10 cellular contexts compared by ENCODE assay signal in the genomic region with DNA sequence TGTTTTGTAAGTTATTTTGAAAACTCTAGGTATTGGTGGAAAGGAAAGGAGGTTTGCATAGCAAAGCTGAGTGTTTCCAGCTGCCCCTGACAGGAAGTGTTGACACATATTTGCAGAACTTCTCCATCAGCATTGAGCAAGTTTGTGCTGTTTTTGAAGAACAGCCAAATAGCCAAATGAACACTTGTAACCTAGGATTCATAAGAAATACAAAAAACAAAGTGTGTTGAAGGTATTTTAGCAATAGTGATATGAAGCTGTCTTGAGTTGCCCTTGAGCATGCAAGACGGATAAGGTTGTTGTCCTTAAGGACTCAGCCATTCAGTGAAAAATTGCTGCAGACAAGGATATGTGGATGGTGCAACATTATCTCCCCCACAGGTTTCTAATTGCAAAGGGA.
DNase-seq lines count a peak whose midpoint lies in the region; ATAC-seq and TF ChIP-seq lines count a peak whose summit lies in the region.
"Had no signal": no experiment of that assay in that cellular context is flagged by ENCODE, and none has a peak within 500 bp of the region (broad histone marks: within the 10 kb centered on the region; RNA-seq: fewer than 3 reads in every experiment).

No MANE protein-coding gene starts in this region.

- peak overlapping the region; percentile 97 for H3K27ac Mint-ChIP-seq in dendritic cell treated with granulocyte-macrophage colony-stimulating factor and Interleukin-4, amounts not matched to agents 40 ng/mL and 50 ng/mL, for 4 days
- H3K27ac Mint-ChIP-seq in stimulated activated memory B cell treated with anti-CD40 and anti-IgM and Interleukin-4, amounts not matched to agents 10 μg/mL and 1 μg/mL and 100 μg/mL, for 72 hours = no peak overlapping the region
- H3K27ac Mint-ChIP-seq: CD4-positive, CD25-positive, alpha-beta regulatory T cell had no signal

- DNase-seq in AG08395 (ENCODE audit: low spot score) (peak; percentile 28), KG1 (lab: John Stamatoyannopoulos, UW) (peak; percentile 36), lung microvascular endothelial cell (ENCODE audit: low read depth in 2 of 2) (peak; percentile 60 to 68), A673 (ENCODE audit: low spot score) (no peak), midbrain (lab: John Stamatoyannopoulos, UW) (no peak)
- DNase-seq: CD4-positive, CD25-positive, alpha-beta regulatory T cell had no signal

- no peak for TF ChIP-seq CTCF in A673 (conservative IDR thresholded peaks at IDR 0.05; ENCODE audit: low read depth, low read length)

- H3K4me3 ChIP-seq in A673 (ENCODE audit: low read depth, low read length, poor library complexity, severe bottlenecking) = no peak overlapping the region

- no peaks in the 10 kb centered on the region for H3K36me3 ChIP-seq in A673 (ENCODE audit: insufficient read depth, low read length, poor library complexity, severe bottlenecking)

- H3K27ac ChIP-seq in A673 (ENCODE audit: low read depth, low read length, poor library complexity, severe bottlenecking) = no peak overlapping the region

- no peaks in the 10 kb centered on the region for H3K9me3 Mint-ChIP-seq in dendritic cell treated with granulocyte-macrophage colony-stimulating factor and Interleukin-4, amounts not matched to agents 40 ng/mL and 50 ng/mL, for 4 days
- H3K9me3 Mint-ChIP-seq in stimulated activated memory B cell treated with anti-CD40 and anti-IgM and Interleukin-4, amounts not matched to agents 10 μg/mL and 1 μg/mL and 100 μg/mL, for 72 hours = no peaks in the 10 kb centered on the region
- H3K9me3 Mint-ChIP-seq: CD4-positive, CD25-positive, alpha-beta regulatory T cell; central memory CD8-positive, alpha-beta T cell had no signal

- no peaks in the 10 kb centered on the region for H3K9me3 ChIP-seq in A673 (ENCODE audit: low read depth, low read length, poor library complexity, severe bottlenecking)

- H3K4me1 ChIP-seq in A673 (ENCODE audit: insufficient read depth, low read length, poor library complexity, severe bottlenecking) = no peaks in the 10 kb centered on the region

- POLR2A ChIA-PET in A673 (lab: Charles Lee; ENCODE audit: low non-redundant PET) = no interaction called here

- peaks cover 57% of the 10 kb centered on the region for H3K4me1 Mint-ChIP-seq in dendritic cell treated with granulocyte-macrophage colony-stimulating factor and Interleukin-4, amounts not matched to agents 40 ng/mL and 50 ng/mL, for 4 days (ENCODE audit: low read depth)
- peaks cover 23% of the 10 kb centered on the region for H3K4me1 Mint-ChIP-seq in stimulated activated memory B cell treated with anti-CD40 and anti-IgM and Interleukin-4, amounts not matched to agents 10 μg/mL and 1 μg/mL and 100 μg/mL, for 72 hours

- intact Hi-C loops in dendritic cell treated with granulocyte-macrophage colony-stimulating factor and Interleukin-4, amounts not matched to agents 40 ng/mL and 50 ng/mL, for 4 days (cut with micrococcal nuclease) = no loop called here
- intact Hi-C loops in A673 (cut with micrococcal nuclease; ENCODE audit: unreplicated experiment) = no loop called here

- H3K4me3 Mint-ChIP-seq in dendritic cell treated with granulocyte-macrophage colony-stimulating factor and Interleukin-4, amounts not matched to agents 40 ng/mL and 50 ng/mL, for 4 days = no peak overlapping the region
- no peak overlapping the region for H3K4me3 Mint-ChIP-seq in stimulated activated memory B cell treated with anti-CD40 and anti-IgM and Interleukin-4, amounts not matched to agents 10 μg/mL and 1 μg/mL and 100 μg/mL, for 72 hours
- H3K4me3 Mint-ChIP-seq: CD4-positive, CD25-positive, alpha-beta regulatory T cell; central memory CD8-positive, alpha-beta T cell had no signal

- H3K27me3 ChIP-seq in A673 (replicated peaks; ENCODE audit: insufficient read depth, low read depth, low read length, poor library complexity) = no peaks in the 10 kb centered on the region

- BruUV-seq in A673 (replicated peaks; lab: Mats Ljungman, UMichigan) = no TSS peak

- H3K36me3 Mint-ChIP-seq in dendritic cell treated with granulocyte-macrophage colony-stimulating factor and Interleukin-4, amounts not matched to agents 40 ng/mL and 50 ng/mL, for 4 days (ENCODE audit: low read depth) = no peaks in the 10 kb centered on the region
- no peaks in the 10 kb centered on the region for H3K36me3 Mint-ChIP-seq in stimulated activated memory B cell treated with anti-CD40 and anti-IgM and Interleukin-4, amounts not matched to agents 10 μg/mL and 1 μg/mL and 100 μg/mL, for 72 hours
- H3K36me3 Mint-ChIP-seq: CD4-positive, CD25-positive, alpha-beta regulatory T cell had no signal

- CTCF ChIA-PET in A673 (lab: Charles Lee) = no interaction called here

- ATAC-seq in stimulated activated memory B cell treated with anti-CD40 and anti-IgM and Interleukin-4, amounts not matched to agents 10 μg/mL and 1 μg/mL and 100 μg/mL, for 72 hours = no peak
- no peak for ATAC-seq in GM18870 (IDR thresholded peaks at IDR 0.05; ENCODE audit: unreplicated experiment)

- H3K27me3 Mint-ChIP-seq in dendritic cell treated with granulocyte-macrophage colony-stimulating factor and Interleukin-4, amounts not matched to agents 40 ng/mL and 50 ng/mL, for 4 days = no peaks in the 10 kb centered on the region
- no peaks in the 10 kb centered on the region for H3K27me3 Mint-ChIP-seq in stimulated activated memory B cell treated with anti-CD40 and anti-IgM and Interleukin-4, amounts not matched to agents 10 μg/mL and 1 μg/mL and 100 μg/mL, for 72 hours

Comparison
In these comparisons a context has a peak if more than half of its experiments do, and no peak if none do; other contexts are left out.
1. DNase-seq: peak in AG08395 (single experiment), KG1 (single experiment) and lung microvascular endothelial cell (2 of 2); none in A673 (single experiment) and midbrain (single experiment).